7 cellular contexts compared by ENCODE assay signal in genomic region chr10:83734278-83734677, GRCh38.
"Had no signal": no experiment of that assay in that cellular context is flagged by ENCODE, and none has a peak within 500 bp of the region (broad histone marks: within the 10 kb centered on the region; RNA-seq: fewer than 3 reads in every experiment).

No MANE protein-coding gene starts in this region.

- DNase-seq: GDM1, GF-D8 had no signal

- FAIRE-seq: G401.6, GM12891, GM12892, GM18507, GM19239 had no signal
